9 cellular contexts compared by ENCODE assay signal in genomic region chr12:54497883-54498282, GRCh38. TPM values are rescaled to one million over a fixed set of nuclear protein-coding genes. Genes with fewer than 3 reads are reported as not detected.
DNase-seq lines count a peak whose midpoint lies in the region; ATAC-seq, FAIRE-seq and TF ChIP-seq lines count a peak whose summit lies in the region.
"Had no signal": no experiment of that assay in that cellular context is flagged by ENCODE, and none has a peak within 500 bp of the region (broad histone marks: within the 10 kb centered on the region; RNA-seq: fewer than 3 reads in every experiment).

No MANE protein-coding gene starts in this region.

- peak overlapping the region; percentile 88 for H3K27ac ChIP-seq in SK-N-MC

- H3K9me3 ChIP-seq in SK-N-MC (ENCODE audit: low read depth, low read length) (no peaks in the 10 kb centered on the region), mucosa of descending colon (no peaks in the 10 kb centered on the region)

- peak overlapping the region; percentile 67 for H3K9ac ChIP-seq in SK-N-MC (ENCODE audit: insufficient read length)

- H3K4me1 ChIP-seq in mucosa of descending colon (ENCODE audit: low read depth), result no peaks in the 10 kb centered on the region

- peak; percentile 3 for ATAC-seq in GM19324 (IDR thresholded peaks at IDR 0.05; ENCODE audit: low FRiP score, unreplicated experiment)
- peak; percentile 11 for ATAC-seq in mucosa of descending colon
- ATAC-seq in GM19351 (IDR thresholded peaks at IDR 0.05; ENCODE audit: unreplicated experiment), result no peak

- H3K4me3 ChIP-seq in SK-N-MC (peak overlapping the region; percentile 82), mucosa of descending colon (no peak overlapping the region)

- no peak for FAIRE-seq in HTR-8/SVneo (lab: Jason Lieb, UNC)

- H3K36me3 ChIP-seq in SK-N-MC (ENCODE audit: insufficient read depth, low read length) (peaks cover 30% of the 10 kb centered on the region), mucosa of descending colon (ENCODE audit: low read depth) (no peaks in the 10 kb centered on the region)

- TF ChIP-seq CTCF in mucosa of descending colon (IDR thresholded peaks at IDR 0.05), result no peak

- peak; percentile 42 for DNase-seq in CD1c-positive myeloid dendritic cell (ENCODE audit: extremely low spot score)
- no peak for DNase-seq in SK-N-MC (ENCODE audit: low read depth, low spot score)
- no peak for DNase-seq in mucosa of descending colon
- no peak for DNase-seq in foreskin melanocyte
- no peak for DNase-seq in HTR-8/SVneo (ENCODE audit: insufficient read length, low spot score)
- DNase-seq in HuH-7 (ENCODE audit: low spot score), result no peak
- DNase-seq: IMR-90 had no signal

- intact Hi-C loops in mucosa of descending colon (cut with DNase I, micrococcal nuclease), result no loop called here

RNA-seq across cellular contexts. Expression of gene NCKAP1L, which starts 0.3 kb away (rescaled TPM):
- 10 to 100 TPM in 2 of 3 donors, 1 to 10 TPM in 1; 7.1 to 21.2 (median 20.1) TPM for total RNA-seq in mucosa of descending colon
- total RNA-seq: IMR-90 had no signal

RNA-seq across cellular contexts. Expression of gene GTSF1, which starts 24.5 kb away (rescaled TPM):
- total RNA-seq in mucosa of descending colon, result not detected
- total RNA-seq: IMR-90 had no signal

RNA-seq across cellular contexts. Expression of gene PDE1B, which starts 51.5 kb away (rescaled TPM):
- 1 to 10 TPM in 2 of 3 donors, under 1 TPM in 1; 0.35 to 4.0 (median 2.2) TPM for total RNA-seq in mucosa of descending colon
- total RNA-seq: IMR-90 had no signal
